ENCODE assay signal across 1 cellular context in genomic region chr6:107989166-107990094, GRCh38.
TF ChIP-seq lines count a peak whose summit lies in the region.

No MANE protein-coding gene starts in this region.

TF ChIP-seq in K562, 482 proteins besides CTCF, POLR2A, EP300 and RAD21 (continued from another document and continues in another):
- no peak for TF ChIP-seq KLF1 (tag; IDR thresholded peaks at IDR 0.05)
- TF ChIP-seq SOX6 (IDR thresholded peaks at IDR 0.05): peak; percentile 39; the same call in 1 of the 2 replicates
- no peak for TF ChIP-seq THAP12 (CRISPR knock-in tag; IDR thresholded peaks at IDR 0.05)
- TF ChIP-seq, protein P1, sequence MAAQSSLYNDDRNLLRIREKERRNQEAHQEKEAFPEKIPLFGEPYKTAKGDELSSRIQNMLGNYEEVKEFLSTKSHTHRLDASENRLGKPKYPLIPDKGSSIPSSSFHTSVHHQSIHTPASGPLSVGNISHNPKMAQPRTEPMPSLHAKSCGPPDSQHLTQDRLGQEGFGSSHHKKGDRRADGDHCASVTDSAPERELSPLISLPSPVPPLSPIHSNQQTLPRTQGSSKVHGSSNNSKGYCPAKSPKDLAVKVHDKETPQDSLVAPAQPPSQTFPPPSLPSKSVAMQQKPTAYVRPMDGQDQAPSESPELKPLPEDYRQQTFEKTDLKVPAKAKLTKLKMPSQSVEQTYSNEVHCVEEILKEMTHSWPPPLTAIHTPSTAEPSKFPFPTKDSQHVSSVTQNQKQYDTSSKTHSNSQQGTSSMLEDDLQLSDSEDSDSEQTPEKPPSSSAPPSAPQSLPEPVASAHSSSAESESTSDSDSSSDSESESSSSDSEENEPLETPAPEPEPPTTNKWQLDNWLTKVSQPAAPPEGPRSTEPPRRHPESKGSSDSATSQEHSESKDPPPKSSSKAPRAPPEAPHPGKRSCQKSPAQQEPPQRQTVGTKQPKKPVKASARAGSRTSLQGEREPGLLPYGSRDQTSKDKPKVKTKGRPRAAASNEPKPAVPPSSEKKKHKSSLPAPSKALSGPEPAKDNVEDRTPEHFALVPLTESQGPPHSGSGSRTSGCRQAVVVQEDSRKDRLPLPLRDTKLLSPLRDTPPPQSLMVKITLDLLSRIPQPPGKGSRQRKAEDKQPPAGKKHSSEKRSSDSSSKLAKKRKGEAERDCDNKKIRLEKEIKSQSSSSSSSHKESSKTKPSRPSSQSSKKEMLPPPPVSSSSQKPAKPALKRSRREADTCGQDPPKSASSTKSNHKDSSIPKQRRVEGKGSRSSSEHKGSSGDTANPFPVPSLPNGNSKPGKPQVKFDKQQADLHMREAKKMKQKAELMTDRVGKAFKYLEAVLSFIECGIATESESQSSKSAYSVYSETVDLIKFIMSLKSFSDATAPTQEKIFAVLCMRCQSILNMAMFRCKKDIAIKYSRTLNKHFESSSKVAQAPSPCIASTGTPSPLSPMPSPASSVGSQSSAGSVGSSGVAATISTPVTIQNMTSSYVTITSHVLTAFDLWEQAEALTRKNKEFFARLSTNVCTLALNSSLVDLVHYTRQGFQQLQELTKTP (IDR thresholded peaks at IDR 0.05; ENCODE audit: low read depth in 1 of 2, partially characterized antibody in 2 of 2): no peak
- no peak for TF ChIP-seq PHF20 (IDR thresholded peaks at IDR 0.05; ENCODE audit: partially characterized antibody)
- no peak for TF ChIP-seq SREBF2 (CRISPR knock-in tag; IDR thresholded peaks at IDR 0.05)
- no peak for TF ChIP-seq TFE3 (CRISPR knock-in tag; IDR thresholded peaks at IDR 0.05)
- no peak for TF ChIP-seq NFATC3 (IDR thresholded peaks at IDR 0.05)
- TF ChIP-seq HNRNPH1 (optimal IDR thresholded peaks at IDR 0.05; ENCODE audit: low read depth, low read length): no peak
- TF ChIP-seq RBM14 (IDR thresholded peaks at IDR 0.05; ENCODE audit: borderline replicate concordance, insufficient read depth, low read depth, low read length): no peak
- TF ChIP-seq TCF15 (CRISPR knock-in tag; IDR thresholded peaks at IDR 0.05): no peak
- TF ChIP-seq TEAD1 (CRISPR knock-in tag; IDR thresholded peaks at IDR 0.05): no peak
- no peak for TF ChIP-seq ZZZ3 (IDR thresholded peaks at IDR 0.05)
- TF ChIP-seq E2F1 (CRISPR knock-in tag; IDR thresholded peaks at IDR 0.05): no peak
- no peak for TF ChIP-seq ZNF431 (CRISPR knock-in tag; IDR thresholded peaks at IDR 0.05)
- no peak for TF ChIP-seq ZNF165 (CRISPR knock-in tag; IDR thresholded peaks at IDR 0.05; ENCODE audit: borderline replicate concordance)
- no peak for TF ChIP-seq PTRF (tag; IDR thresholded peaks at IDR 0.05)
- TF ChIP-seq ZNF57 (CRISPR knock-in tag; IDR thresholded peaks at IDR 0.05): no peak
- no peak for TF ChIP-seq JUNB (CRISPR knock-in tag; conservative IDR thresholded peaks at IDR 0.05)
- no peak for TF ChIP-seq ZNF76 (CRISPR knock-in tag; IDR thresholded peaks at IDR 0.05; ENCODE audit: borderline replicate concordance)
- TF ChIP-seq NFXL1 (CRISPR knock-in tag; IDR thresholded peaks at IDR 0.05): no peak
- TF ChIP-seq ZEB2 (IDR thresholded peaks at IDR 0.05): peak; percentile 70
- TF ChIP-seq POLR2AphosphoS5 (IDR thresholded peaks at IDR 0.05; ENCODE audit: control insufficient read depth, insufficient read depth, low read depth, low read length): no peak
- peak; percentile 55 for TF ChIP-seq CBFA2T2 (conservative IDR thresholded peaks at IDR 0.05)
- TF ChIP-seq RBBP5 (IDR thresholded peaks at IDR 0.05; ENCODE audit: borderline replicate concordance, insufficient read depth, low read length, poor library complexity, severe bottlenecking): no peak
- TF ChIP-seq ARID3B (CRISPR knock-in tag; IDR thresholded peaks at IDR 0.05; ENCODE audit: borderline replicate concordance): no peak
- TF ChIP-seq SIN3A (IDR thresholded peaks at IDR 0.05; ENCODE audit: borderline replicate concordance in 2 of 2, control insufficient read depth in 1 of 2, low read depth in 2 of 2, low read length in 2 of 2): no peak
- 0 out of 2 replicates have a peak, but pooled peaks have one; percentile 32 for TF ChIP-seq FOXA1 (IDR thresholded peaks at IDR 0.05; ENCODE audit: borderline replicate concordance)
- TF ChIP-seq KHSRP (IDR thresholded peaks at IDR 0.05): no peak
- no peak for TF ChIP-seq ARNT (IDR thresholded peaks at IDR 0.05)
- TF ChIP-seq TAF1 (IDR thresholded peaks at IDR 0.05; ENCODE audit: control insufficient read depth, extremely low read depth, insufficient read depth, low read length, severe bottlenecking): no peak
- TF ChIP-seq DNMT1 (IDR thresholded peaks at IDR 0.05): no peak
- TF ChIP-seq, protein P2, sequence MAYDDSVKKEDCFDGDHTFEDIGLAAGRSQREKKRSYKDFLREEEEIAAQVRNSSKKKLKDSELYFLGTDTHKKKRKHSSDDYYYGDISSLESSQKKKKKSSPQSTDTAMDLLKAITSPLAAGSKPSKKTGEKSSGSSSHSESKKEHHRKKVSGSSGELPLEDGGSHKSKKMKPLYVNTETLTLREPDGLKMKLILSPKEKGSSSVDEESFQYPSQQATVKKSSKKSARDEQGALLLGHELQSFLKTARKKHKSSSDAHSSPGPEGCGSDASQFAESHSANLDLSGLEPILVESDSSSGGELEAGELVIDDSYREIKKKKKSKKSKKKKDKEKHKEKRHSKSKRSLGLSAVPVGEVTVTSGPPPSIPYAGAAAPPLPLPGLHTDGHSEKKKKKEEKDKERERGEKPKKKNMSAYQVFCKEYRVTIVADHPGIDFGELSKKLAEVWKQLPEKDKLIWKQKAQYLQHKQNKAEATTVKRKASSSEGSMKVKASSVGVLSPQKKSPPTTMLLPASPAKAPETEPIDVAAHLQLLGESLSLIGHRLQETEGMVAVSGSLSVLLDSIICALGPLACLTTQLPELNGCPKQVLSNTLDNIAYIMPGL (CRISPR knock-in tag; IDR thresholded peaks at IDR 0.05): no peak
- no peak for TF ChIP-seq PHTF2 (CRISPR knock-in tag; IDR thresholded peaks at IDR 0.05)
- no peak for TF ChIP-seq ZBTB9 (CRISPR knock-in tag; IDR thresholded peaks at IDR 0.05)
- TF ChIP-seq HDAC6 (IDR thresholded peaks at IDR 0.05; ENCODE audit: low read depth, low read length): no peak
- no peak for TF ChIP-seq CREBBP (IDR thresholded peaks at IDR 0.05; ENCODE audit: low read depth, low read length)
- no peak for TF ChIP-seq NFE2L1 (tag; IDR thresholded peaks at IDR 0.05; ENCODE audit: borderline replicate concordance, low read depth)
- no peak for TF ChIP-seq RBM15 (IDR thresholded peaks at IDR 0.05; ENCODE audit: insufficient read depth, low read length)
- TF ChIP-seq, protein P3, sequence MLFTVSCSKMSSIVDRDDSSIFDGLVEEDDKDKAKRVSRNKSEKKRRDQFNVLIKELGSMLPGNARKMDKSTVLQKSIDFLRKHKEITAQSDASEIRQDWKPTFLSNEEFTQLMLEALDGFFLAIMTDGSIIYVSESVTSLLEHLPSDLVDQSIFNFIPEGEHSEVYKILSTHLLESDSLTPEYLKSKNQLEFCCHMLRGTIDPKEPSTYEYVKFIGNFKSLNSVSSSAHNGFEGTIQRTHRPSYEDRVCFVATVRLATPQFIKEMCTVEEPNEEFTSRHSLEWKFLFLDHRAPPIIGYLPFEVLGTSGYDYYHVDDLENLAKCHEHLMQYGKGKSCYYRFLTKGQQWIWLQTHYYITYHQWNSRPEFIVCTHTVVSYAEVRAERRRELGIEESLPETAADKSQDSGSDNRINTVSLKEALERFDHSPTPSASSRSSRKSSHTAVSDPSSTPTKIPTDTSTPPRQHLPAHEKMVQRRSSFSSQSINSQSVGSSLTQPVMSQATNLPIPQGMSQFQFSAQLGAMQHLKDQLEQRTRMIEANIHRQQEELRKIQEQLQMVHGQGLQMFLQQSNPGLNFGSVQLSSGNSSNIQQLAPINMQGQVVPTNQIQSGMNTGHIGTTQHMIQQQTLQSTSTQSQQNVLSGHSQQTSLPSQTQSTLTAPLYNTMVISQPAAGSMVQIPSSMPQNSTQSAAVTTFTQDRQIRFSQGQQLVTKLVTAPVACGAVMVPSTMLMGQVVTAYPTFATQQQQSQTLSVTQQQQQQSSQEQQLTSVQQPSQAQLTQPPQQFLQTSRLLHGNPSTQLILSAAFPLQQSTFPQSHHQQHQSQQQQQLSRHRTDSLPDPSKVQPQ (CRISPR knock-in tag; IDR thresholded peaks at IDR 0.05; ENCODE audit: borderline replicate concordance): no peak
- no peak for TF ChIP-seq TSC22D4 (tag; IDR thresholded peaks at IDR 0.05)
- TF ChIP-seq, protein P4, sequence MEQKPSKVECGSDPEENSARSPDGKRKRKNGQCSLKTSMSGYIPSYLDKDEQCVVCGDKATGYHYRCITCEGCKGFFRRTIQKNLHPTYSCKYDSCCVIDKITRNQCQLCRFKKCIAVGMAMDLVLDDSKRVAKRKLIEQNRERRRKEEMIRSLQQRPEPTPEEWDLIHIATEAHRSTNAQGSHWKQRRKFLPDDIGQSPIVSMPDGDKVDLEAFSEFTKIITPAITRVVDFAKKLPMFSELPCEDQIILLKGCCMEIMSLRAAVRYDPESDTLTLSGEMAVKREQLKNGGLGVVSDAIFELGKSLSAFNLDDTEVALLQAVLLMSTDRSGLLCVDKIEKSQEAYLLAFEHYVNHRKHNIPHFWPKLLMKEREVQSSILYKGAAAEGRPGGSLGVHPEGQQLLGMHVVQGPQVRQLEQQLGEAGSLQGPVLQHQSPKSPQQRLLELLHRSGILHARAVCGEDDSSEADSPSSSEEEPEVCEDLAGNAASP (IDR thresholded peaks at IDR 0.05): no peak
- TF ChIP-seq ZBTB33 (CRISPR knock-in tag; IDR thresholded peaks at IDR 0.05): no peak
